Comparison of ENCODE assay signal across 17 cellular contexts in genomic region chr1:30764939-30765582, GRCh38. TPM values are rescaled to one million over a fixed set of nuclear protein-coding genes. Genes with fewer than 3 reads are reported as not detected.
A peak's percentile ranks its signal among the peaks of the same experiment; 100 is the strongest.
DNase-seq lines count a peak whose midpoint lies in the region; ATAC-seq and TF ChIP-seq lines count a peak whose summit lies in the region.
"Had no signal": no experiment of that assay in that cellular context is flagged by ENCODE, and none has a peak within 500 bp of the region (broad histone marks: within the 10 kb centered on the region; RNA-seq: fewer than 3 reads in every experiment).

No MANE protein-coding gene starts in this region.

- H3K36me3 ChIP-seq in psoas muscle (ENCODE audit: insufficient read depth in 1 of 2, low read depth in 1 of 2), result no peaks in the 10 kb centered on the region
- H3K36me3 ChIP-seq: neural progenitor cell, transverse colon had no signal

- H3K27me3 ChIP-seq in psoas muscle (ENCODE audit: insufficient read depth in 3 of 3, low read length in 2 of 3), result no peaks in the 10 kb centered on the region
- H3K27me3 ChIP-seq: neural progenitor cell, transverse colon had no signal

- H3K27ac Mint-ChIP-seq in T-helper 2 cell treated with Interferon-gamma antibody and Interleukin-4, amounts not matched to agents 5 μg/mL and 100 μg/mL, for 36 hours, result peak overlapping the region; percentile 54
- H3K27ac Mint-ChIP-seq: activated naive CD4-positive, alpha-beta T cell treated with anti-CD3 and anti-CD28 coated beads, Interleukin-2, amount 10 ng/mL, durations not matched to agents 7 days and 5 days; neural progenitor cell had no signal

- no peaks in the 10 kb centered on the region for H3K9me3 Mint-ChIP-seq in T-helper 2 cell treated with Interferon-gamma antibody and Interleukin-4, amounts not matched to agents 5 μg/mL and 100 μg/mL, for 36 hours
- H3K9me3 Mint-ChIP-seq: activated naive CD4-positive, alpha-beta T cell treated with anti-CD3 and anti-CD28 coated beads, Interleukin-2, amount 10 ng/mL, durations not matched to agents 7 days and 5 days had no signal

- peaks cover 10% of the 10 kb centered on the region for H3K4me1 ChIP-seq in psoas muscle

- no peak for DNase-seq in T-helper 2 cell treated with Interferon-gamma antibody and Interleukin-4, amounts not matched to agents 5 μg/mL and 100 μg/mL, for 36 hours (ENCODE audit: low spot score)
- DNase-seq in T-helper 2 cell (no peak), psoas muscle (no peak)
- no peak for DNase-seq in stimulated activated naive CD4-positive, alpha-beta T cell (lab: John Stamatoyannopoulos, UW)
- no peak for DNase-seq in activated naive CD4-positive, alpha-beta T cell treated with anti-CD3 and anti-CD28 coated beads, Interleukin-2, amount 50 U/mL, for 16 hours
- DNase-seq: activated CD4-positive, CD25-positive, alpha-beta regulatory T cell treated with anti-CD3 and anti-CD28 coated beads, Interleukin-2, amount 50 U/mL, for 72 hours; activated naive CD4-positive, alpha-beta T cell treated with anti-CD3 and anti-CD28 coated beads, Interleukin-2, amount 10 ng/mL, durations not matched to agents 7 days and 5 days; hypothalamus; IMR-90; NCI-H187; transverse colon had no signal

- no peaks in the 10 kb centered on the region for H3K9me3 ChIP-seq in psoas muscle
- H3K9me3 ChIP-seq: transverse colon had no signal

- peaks cover 49% of the 10 kb centered on the region for H3K4me1 Mint-ChIP-seq in T-helper 2 cell treated with Interferon-gamma antibody and Interleukin-4, amounts not matched to agents 5 μg/mL and 100 μg/mL, for 36 hours (ENCODE audit: low read depth)

- H3K27ac ChIP-seq in psoas muscle, result peak overlapping the region; percentile 71
- H3K27ac ChIP-seq: 22Rv1, neural progenitor cell had no signal

- no peak overlapping the region for H3K4me3 ChIP-seq in psoas muscle
- H3K4me3 ChIP-seq: neural progenitor cell, transverse colon had no signal

- no peak overlapping the region for H3K4me3 Mint-ChIP-seq in T-helper 2 cell treated with Interferon-gamma antibody and Interleukin-4, amounts not matched to agents 5 μg/mL and 100 μg/mL, for 36 hours
- H3K4me3 Mint-ChIP-seq: activated naive CD4-positive, alpha-beta T cell treated with anti-CD3 and anti-CD28 coated beads, Interleukin-2, amount 10 ng/mL, durations not matched to agents 7 days and 5 days; neural progenitor cell had no signal

- intact Hi-C loops in psoas muscle (cut with DNase I), result no loop called here

- H3K36me3 Mint-ChIP-seq in T-helper 2 cell treated with Interferon-gamma antibody and Interleukin-4, amounts not matched to agents 5 μg/mL and 100 μg/mL, for 36 hours (ENCODE audit: low read depth), result no peaks in the 10 kb centered on the region
- H3K36me3 Mint-ChIP-seq: activated naive CD4-positive, alpha-beta T cell treated with anti-CD3 and anti-CD28 coated beads, Interleukin-2, amount 10 ng/mL, durations not matched to agents 7 days and 5 days; neural progenitor cell had no signal

- no peak for TF ChIP-seq CTCF in psoas muscle (IDR thresholded peaks at IDR 0.05)

- peak; percentile 28 for ATAC-seq in GM21529 (IDR thresholded peaks at IDR 0.05; ENCODE audit: unreplicated experiment)
- peak; percentile 32 for ATAC-seq in HG03469 (IDR thresholded peaks at IDR 0.05; ENCODE audit: unreplicated experiment)
- ATAC-seq in psoas muscle, result peak; percentile 41 to 63 (median 60)
- ATAC-seq in HG03460 (IDR thresholded peaks at IDR 0.05; ENCODE audit: unreplicated experiment), result no peak

- no peaks in the 10 kb centered on the region for H3K27me3 Mint-ChIP-seq in T-helper 2 cell treated with Interferon-gamma antibody and Interleukin-4, amounts not matched to agents 5 μg/mL and 100 μg/mL, for 36 hours (ENCODE audit: low read depth)

- WGBS in psoas muscle, 3 donors, result 52 to 62% (median 61%) methylated on average over 18 of the region's 18 CpGs

RNA-seq across cellular contexts. Expression of gene LAPTM5, which starts 7.5 kb away (rescaled TPM):
- total RNA-seq in psoas muscle, result 10 to 100 TPM in 3 of 4 donors, 1 to 10 TPM in 1; 8.2 to 14.4 (median 13.7) TPM
- polyA plus RNA-seq in psoas muscle, result 10 to 100 TPM in 1 of 3 donors, 1 to 10 TPM in 2; 3.0 to 14.5 (median 4.3) TPM
- total RNA-seq: IMR-90 had no signal

RNA-seq across cellular contexts. Expression of gene MATN1, which starts 41.7 kb away (rescaled TPM):
- total RNA-seq in psoas muscle, result not detected
- polyA plus RNA-seq in psoas muscle, result under 1 TPM; 0.03 to 0.07 (median 0.04) TPM
- total RNA-seq: IMR-90, lower leg skin, transverse colon had no signal
